23 cellular contexts compared by ENCODE assay signal in genomic region chr17:13051876-13052275, GRCh38.
"Had no signal": no experiment of that assay in that cellular context is flagged by ENCODE, and none has a peak within 500 bp of the region (broad histone marks: within the 10 kb centered on the region; RNA-seq: fewer than 3 reads in every experiment).

No MANE protein-coding gene starts in this region.

- H3K4me1 ChIP-seq: colonic mucosa, esophagus squamous epithelium, gastrocnemius medialis, heart right ventricle, left lung, lower lobe of right lung had no signal

- H3K27me3 Mint-ChIP-seq: dendritic cell treated with granulocyte-macrophage colony-stimulating factor and Interleukin-4, amounts not matched to agents 40 ng/mL and 50 ng/mL, for 4 days had no signal

- H3K36me3 Mint-ChIP-seq: mesothelial cell of epicardium had no signal

- H3K9me3 ChIP-seq: colonic mucosa, esophagus squamous epithelium, gastrocnemius medialis, heart right ventricle, left lung, lower lobe of right lung had no signal

- H3K36me3 ChIP-seq: colonic mucosa, esophagus squamous epithelium, gastrocnemius medialis, heart right ventricle, left lung, lower lobe of right lung had no signal

- DNase-seq: colonic mucosa; cortex of kidney; effector CD8-positive, alpha-beta T cell; effector memory CD8-positive, alpha-beta T cell; endodermal cell; erythroblast; esophagus squamous epithelium; foreskin fibroblast; foreskin melanocyte; gastrocnemius medialis; glutamatergic neuron; heart right ventricle; hippocampal formation; left cardiac atrium; left lung; left ventricle myocardium superior; lower lobe of right lung; mesenchymal stem cell; naive thymus-derived CD4-positive, alpha-beta T cell had no signal

- H3K9me3 Mint-ChIP-seq: effector memory CD8-positive, alpha-beta T cell; mesothelial cell of epicardium had no signal

- ATAC-seq: effector memory CD8-positive, alpha-beta T cell; esophagus mucosa; gastrocnemius medialis; heart right ventricle; left cardiac atrium; left lung; left ventricle myocardium superior; lower lobe of right lung; naive thymus-derived CD4-positive, alpha-beta T cell had no signal

- H3K27ac ChIP-seq: colonic mucosa, epithelial cell of prostate, esophagus squamous epithelium, gastrocnemius medialis, heart right ventricle, left lung, lower lobe of right lung had no signal

- H3K4me3 ChIP-seq: colonic mucosa, esophagus squamous epithelium, gastrocnemius medialis, heart right ventricle, left lung, lower lobe of right lung had no signal

- H3K4me3 Mint-ChIP-seq: dendritic cell treated with granulocyte-macrophage colony-stimulating factor and Interleukin-4, amounts not matched to agents 40 ng/mL and 50 ng/mL, for 4 days; effector memory CD8-positive, alpha-beta T cell; endodermal cell; mesothelial cell of epicardium; naive thymus-derived CD4-positive, alpha-beta T cell had no signal

- H3K4me1 Mint-ChIP-seq: mesothelial cell of epicardium; naive thymus-derived CD4-positive, alpha-beta T cell had no signal

- H3K27me3 ChIP-seq: colonic mucosa, esophagus squamous epithelium, gastrocnemius medialis had no signal
